Comparison of ENCODE assay signal across 8 cellular contexts in genomic region chr3:32571192-32571485, GRCh38.
A peak's percentile ranks its signal among the peaks of the same experiment; 100 is the strongest.
DNase-seq lines count a peak whose midpoint lies in the region; ATAC-seq lines count a peak whose summit lies in the region.

No MANE protein-coding gene starts in this region.

- no peaks in the 10 kb centered on the region for H3K27me3 Mint-ChIP-seq in activated naive CD8-positive, alpha-beta T cell
- no peaks in the 10 kb centered on the region for H3K27me3 Mint-ChIP-seq in stimulated activated naive B cell treated with anti-CD40 and anti-IgM and Interleukin-4, amounts not matched to agents 10 μg/mL and 1 μg/mL and 100 μg/mL, for 72 hours

- peaks cover 31% of the 10 kb centered on the region for H3K4me1 Mint-ChIP-seq in activated naive CD8-positive, alpha-beta T cell (ENCODE audit: low read depth)
- H3K4me1 Mint-ChIP-seq in stimulated activated naive B cell treated with anti-CD40 and anti-IgM and Interleukin-4, amounts not matched to agents 10 μg/mL and 1 μg/mL and 100 μg/mL, for 72 hours, result peaks cover 9 to 19% of the 10 kb centered on the region in 2 donors

- no peak for DNase-seq in stimulated activated naive B cell treated with anti-CD40 and anti-IgM and Interleukin-4, amounts not matched to agents 10 μg/mL and 1 μg/mL and 100 μg/mL, for 72 hours
- no peak for DNase-seq in effector CD8-positive, alpha-beta T cell (lab: John Stamatoyannopoulos, UW)

- H3K27ac Mint-ChIP-seq in activated naive CD8-positive, alpha-beta T cell, result peak overlapping the region; percentile 90
- H3K27ac Mint-ChIP-seq in stimulated activated naive B cell treated with anti-CD40 and anti-IgM and Interleukin-4, amounts not matched to agents 10 μg/mL and 1 μg/mL and 100 μg/mL, for 72 hours, result peak overlapping the region; percentile 96

- H3K9me3 Mint-ChIP-seq in activated naive CD8-positive, alpha-beta T cell (ENCODE audit: low read depth), result no peaks in the 10 kb centered on the region
- no peaks in the 10 kb centered on the region for H3K9me3 Mint-ChIP-seq in stimulated activated naive B cell treated with anti-CD40 and anti-IgM and Interleukin-4, amounts not matched to agents 10 μg/mL and 1 μg/mL and 100 μg/mL, for 72 hours

- peak overlapping the region; percentile 68 for H3K4me3 ChIP-seq in iPS-11a (ENCODE audit: low read depth, low read length)

- peak overlapping the region; percentile 89 for H3K4me3 Mint-ChIP-seq in activated naive CD8-positive, alpha-beta T cell
- peak overlapping the region; percentile 91 to 94 for H3K4me3 Mint-ChIP-seq in stimulated activated naive B cell treated with anti-CD40 and anti-IgM and Interleukin-4, amounts not matched to agents 10 μg/mL and 1 μg/mL and 100 μg/mL, for 72 hours

- peaks cover 4% of the 10 kb centered on the region for H3K36me3 Mint-ChIP-seq in activated naive CD8-positive, alpha-beta T cell
- H3K36me3 Mint-ChIP-seq in stimulated activated naive B cell treated with anti-CD40 and anti-IgM and Interleukin-4, amounts not matched to agents 10 μg/mL and 1 μg/mL and 100 μg/mL, for 72 hours, result peaks cover 6 to 10% of the 10 kb centered on the region in 2 donors

- peak; percentile 25 for ATAC-seq in GM18508 (IDR thresholded peaks at IDR 0.05; ENCODE audit: insufficient read depth, unreplicated experiment)
- peak; percentile 30 for ATAC-seq in HG02981 (IDR thresholded peaks at IDR 0.05; ENCODE audit: unreplicated experiment)
- peak; percentile 45 for ATAC-seq in stimulated activated naive B cell treated with anti-CD40 and anti-IgM and Interleukin-4, amounts not matched to agents 10 μg/mL and 1 μg/mL and 100 μg/mL, for 72 hours (replicated peaks)
- ATAC-seq in GM21825 (IDR thresholded peaks at IDR 0.05; ENCODE audit: unreplicated experiment), result no peak
- ATAC-seq in GM21717 (IDR thresholded peaks at IDR 0.05; ENCODE audit: unreplicated experiment), result no peak

Comparison
In these comparisons a context has a peak if more than half of its experiments do, and no peak if none do; other contexts are left out.
1. ATAC-seq: peak in GM18508 (single experiment), HG02981 (single experiment) and stimulated activated naive B cell treated with anti-CD40 and anti-IgM and Interleukin-4, amounts not matched to agents 10 μg/mL and 1 μg/mL and 100 μg/mL, for 72 hours (2 of 2); none in GM21825 (single experiment) and GM21717 (single experiment).